3 cellular contexts compared by ENCODE assay signal in genomic region chr15:63373330-63373729, GRCh38.
TF ChIP-seq lines count a peak whose summit lies in the region.

No MANE protein-coding gene starts in this region.

TF ChIP-seq in SK-N-SH, 30 proteins besides CTCF, POLR2A, EP300 and RAD21:
- TF ChIP-seq RCOR1 (IDR thresholded peaks at IDR 0.05; ENCODE audit: low read length) (no peak), REST (IDR thresholded peaks at IDR 0.05; ENCODE audit: low read depth, low read length) (no peak), TCF12 (IDR thresholded peaks at IDR 0.05) (no peak), EZH2phosphoT487 (IDR thresholded peaks at IDR 0.05; ENCODE audit: borderline replicate concordance, low read depth) (no peak), YY1 (IDR thresholded peaks at IDR 0.05; ENCODE audit: low read depth) (no peak), NFIC (IDR thresholded peaks at IDR 0.05; ENCODE audit: borderline replicate concordance) (no peak), ELF1 (IDR thresholded peaks at IDR 0.05) (no peak), USF2 (IDR thresholded peaks at IDR 0.05; ENCODE audit: borderline replicate concordance, low read depth, low read length) (no peak), TAF1 (IDR thresholded peaks at IDR 0.05; ENCODE audit: borderline replicate concordance, low read depth, low read length) (no peak), MAX (IDR thresholded peaks at IDR 0.05; ENCODE audit: low read depth) (no peak)
TF ChIP-seq in SK-N-SH: peak in this region for 0.

TF ChIP-seq in SK-N-SH treated with all-trans-retinoic acid at 6 μM for 48 hours, 23 proteins besides CTCF, POLR2A, EP300 and RAD21:
- TF ChIP-seq ISL1 (CRISPR knock-in tag; IDR thresholded peaks at IDR 0.05) = no peak

TF ChIP-seq in K562, 482 proteins besides CTCF, POLR2A, EP300 and RAD21:
- TF ChIP-seq RBM25 (IDR thresholded peaks at IDR 0.05; ENCODE audit: low read depth, low read length, severe bottlenecking) (no peak), CBFA2T3 (IDR thresholded peaks at IDR 0.05) (peak; percentile 41; the same call in 1 of the 2 replicates)
TF ChIP-seq in K562: peak in this region for 1.
